In the genomic region with DNA sequence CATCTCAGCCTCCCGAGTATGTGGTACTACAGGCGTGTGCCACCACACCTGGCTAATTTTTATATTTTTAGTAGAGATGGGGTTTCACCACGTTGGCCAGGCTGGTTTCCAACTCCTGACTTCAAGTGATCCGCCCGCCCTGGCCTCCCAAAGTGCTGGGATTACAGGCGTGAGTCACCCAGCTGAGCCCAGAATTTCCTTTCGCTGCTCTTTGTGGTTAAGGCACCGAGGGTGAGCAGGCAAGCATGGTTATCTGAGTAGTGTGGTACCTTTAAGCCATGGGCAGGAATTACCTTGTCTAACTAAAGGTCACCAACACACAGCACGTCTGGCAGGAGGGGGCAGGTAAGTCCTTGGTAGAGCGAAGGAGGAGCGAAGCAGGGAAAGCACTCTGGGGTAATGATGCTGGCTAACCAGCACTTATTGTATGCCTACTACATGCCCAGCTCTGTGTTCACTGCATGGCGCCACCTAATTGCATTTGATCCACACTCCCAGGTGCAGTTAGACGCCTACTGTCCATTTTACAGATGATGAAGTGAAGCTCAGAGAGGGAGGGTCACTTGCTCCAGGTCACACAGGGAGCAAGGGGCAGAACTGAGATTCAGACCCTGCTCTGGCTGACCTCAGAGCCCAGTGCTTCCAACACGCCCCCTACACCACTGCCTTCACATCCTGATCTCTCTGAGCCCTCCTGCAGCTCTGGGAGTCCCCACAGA, we compare ENCODE assay signal across 1 cellular context.
TF ChIP-seq lines count a peak whose summit lies in the region.

No MANE protein-coding gene starts in this region.

TF ChIP-seq in GM23338, 12 proteins besides CTCF, POLR2A, EP300 and RAD21 (continued from another document):
- TF ChIP-seq, protein P1, sequence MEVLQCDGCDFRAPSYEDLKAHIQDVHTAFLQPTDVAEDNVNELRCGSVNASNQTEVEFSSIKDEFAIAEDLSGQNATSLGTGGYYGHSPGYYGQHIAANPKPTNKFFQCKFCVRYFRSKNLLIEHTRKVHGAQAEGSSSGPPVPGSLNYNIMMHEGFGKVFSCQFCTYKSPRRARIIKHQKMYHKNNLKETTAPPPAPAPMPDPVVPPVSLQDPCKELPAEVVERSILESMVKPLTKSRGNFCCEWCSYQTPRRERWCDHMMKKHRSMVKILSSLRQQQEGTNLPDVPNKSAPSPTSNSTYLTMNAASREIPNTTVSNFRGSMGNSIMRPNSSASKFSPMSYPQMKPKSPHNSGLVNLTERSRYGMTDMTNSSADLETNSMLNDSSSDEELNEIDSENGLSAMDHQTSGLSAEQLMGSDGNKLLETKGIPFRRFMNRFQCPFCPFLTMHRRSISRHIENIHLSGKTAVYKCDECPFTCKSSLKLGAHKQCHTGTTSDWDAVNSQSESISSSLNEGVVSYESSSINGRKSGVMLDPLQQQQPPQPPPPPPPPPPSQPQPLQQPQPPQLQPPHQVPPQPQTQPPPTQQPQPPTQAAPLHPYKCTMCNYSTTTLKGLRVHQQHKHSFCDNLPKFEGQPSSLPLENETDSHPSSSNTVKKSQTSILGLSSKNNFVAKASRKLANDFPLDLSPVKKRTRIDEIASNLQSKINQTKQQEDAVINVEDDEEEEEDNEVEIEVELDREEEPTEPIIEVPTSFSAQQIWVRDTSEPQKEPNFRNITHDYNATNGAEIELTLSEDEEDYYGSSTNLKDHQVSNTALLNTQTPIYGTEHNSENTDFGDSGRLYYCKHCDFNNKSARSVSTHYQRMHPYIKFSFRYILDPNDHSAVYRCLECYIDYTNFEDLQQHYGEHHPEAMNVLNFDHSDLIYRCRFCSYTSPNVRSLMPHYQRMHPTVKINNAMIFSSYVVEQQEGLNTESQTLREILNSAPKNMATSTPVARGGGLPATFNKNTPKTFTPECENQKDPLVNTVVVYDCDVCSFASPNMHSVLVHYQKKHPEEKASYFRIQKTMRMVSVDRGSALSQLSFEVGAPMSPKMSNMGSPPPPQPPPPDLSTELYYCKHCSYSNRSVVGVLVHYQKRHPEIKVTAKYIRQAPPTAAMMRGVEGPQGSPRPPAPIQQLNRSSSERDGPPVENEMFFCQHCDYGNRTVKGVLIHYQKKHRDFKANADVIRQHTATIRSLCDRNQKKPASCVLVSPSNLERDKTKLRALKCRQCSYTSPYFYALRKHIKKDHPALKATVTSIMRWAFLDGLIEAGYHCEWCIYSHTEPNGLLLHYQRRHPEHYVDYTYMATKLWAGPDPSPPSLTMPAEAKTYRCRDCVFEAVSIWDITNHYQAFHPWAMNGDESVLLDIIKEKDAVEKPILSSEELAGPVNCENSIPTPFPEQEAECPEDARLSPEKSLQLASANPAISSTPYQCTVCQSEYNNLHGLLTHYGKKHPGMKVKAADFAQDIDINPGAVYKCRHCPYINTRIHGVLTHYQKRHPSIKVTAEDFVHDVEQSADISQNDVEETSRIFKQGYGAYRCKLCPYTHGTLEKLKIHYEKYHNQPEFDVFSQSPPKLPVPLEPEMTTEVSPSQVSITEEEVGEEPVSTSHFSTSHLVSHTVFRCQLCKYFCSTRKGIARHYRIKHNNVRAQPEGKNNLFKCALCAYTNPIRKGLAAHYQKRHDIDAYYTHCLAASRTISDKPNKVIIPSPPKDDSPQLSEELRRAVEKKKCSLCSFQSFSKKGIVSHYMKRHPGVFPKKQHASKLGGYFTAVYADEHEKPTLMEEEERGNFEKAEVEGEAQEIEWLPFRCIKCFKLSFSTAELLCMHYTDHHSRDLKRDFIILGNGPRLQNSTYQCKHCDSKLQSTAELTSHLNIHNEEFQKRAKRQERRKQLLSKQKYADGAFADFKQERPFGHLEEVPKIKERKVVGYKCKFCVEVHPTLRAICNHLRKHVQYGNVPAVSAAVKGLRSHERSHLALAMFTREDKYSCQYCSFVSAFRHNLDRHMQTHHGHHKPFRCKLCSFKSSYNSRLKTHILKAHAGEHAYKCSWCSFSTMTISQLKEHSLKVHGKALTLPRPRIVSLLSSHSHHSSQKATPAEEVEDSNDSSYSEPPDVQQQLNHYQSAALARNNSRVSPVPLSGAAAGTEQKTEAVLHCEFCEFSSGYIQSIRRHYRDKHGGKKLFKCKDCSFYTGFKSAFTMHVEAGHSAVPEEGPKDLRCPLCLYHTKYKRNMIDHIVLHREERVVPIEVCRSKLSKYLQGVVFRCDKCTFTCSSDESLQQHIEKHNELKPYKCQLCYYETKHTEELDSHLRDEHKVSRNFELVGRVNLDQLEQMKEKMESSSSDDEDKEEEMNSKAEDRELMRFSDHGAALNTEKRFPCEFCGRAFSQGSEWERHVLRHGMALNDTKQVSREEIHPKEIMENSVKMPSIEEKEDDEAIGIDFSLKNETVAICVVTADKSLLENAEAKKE (CRISPR knock-in tag; IDR thresholded peaks at IDR 0.05): no peak
- TF ChIP-seq STAT1 (IDR thresholded peaks at IDR 0.05; ENCODE audit: unreplicated experiment): no peak
- TF ChIP-seq CREB1 (CRISPR knock-in tag; IDR thresholded peaks at IDR 0.05; ENCODE audit: low read depth): no peak
- no peak for TF ChIP-seq EZH2phosphoT487 (IDR thresholded peaks at IDR 0.05; ENCODE audit: unreplicated experiment)
- TF ChIP-seq ZNF331 (CRISPR knock-in tag; IDR thresholded peaks at IDR 0.05; ENCODE audit: low read depth): no peak
- no peak for TF ChIP-seq EZH2 (IDR thresholded peaks at IDR 0.05; ENCODE audit: low read depth, unreplicated experiment)
- TF ChIP-seq NANOG (IDR thresholded peaks at IDR 0.05; ENCODE audit: borderline replicate concordance): no peak
- TF ChIP-seq ZNF114 (CRISPR knock-in tag; IDR thresholded peaks at IDR 0.05): no peak
